Comparison of ENCODE assay signal across 1 cellular context in the genomic region with DNA sequence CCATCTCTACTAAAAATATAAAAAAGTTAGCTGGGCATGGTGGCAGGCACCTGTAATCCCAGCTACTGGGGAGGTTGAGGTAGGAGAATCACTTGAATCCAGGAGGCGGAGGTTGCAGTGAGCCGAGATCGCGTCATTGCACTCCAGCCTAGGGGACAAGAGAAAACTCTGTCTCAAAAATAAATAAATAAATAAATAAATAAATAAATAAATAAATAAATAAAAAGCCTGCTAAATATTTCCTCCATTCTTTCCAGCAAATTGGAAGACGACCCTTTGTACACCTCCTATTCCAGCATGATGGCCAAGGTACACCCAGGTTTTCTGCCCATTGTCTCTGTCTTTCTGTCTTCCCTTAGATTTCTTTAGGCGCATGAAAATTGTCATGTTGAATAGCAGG.
TF ChIP-seq lines count a peak whose summit lies in the region.
"Not testable (repeated sequence)": the region's sequence is repeated elsewhere in the genome, so short reads cannot be mapped to it uniquely, and the experiment has no call there.

No MANE protein-coding gene starts in this region.

- POLR2A ChIA-PET in HEK293 (lab: Yijun Ruan, JAX) = not testable (repeated sequence)

- H3K4me1 ChIP-seq in HEK293 (ENCODE audit: control insufficient read depth, insufficient read depth, low read length) = not testable (repeated sequence)

- not testable (repeated sequence) for H3K9me3 ChIP-seq in HEK293 (ENCODE audit: control insufficient read depth, insufficient read depth, low read depth, low read length)

- not testable (repeated sequence) for H3K27ac ChIP-seq in HEK293 (ENCODE audit: extremely low read depth, low read depth, low read length)

- CTCF ChIA-PET in HEK293 (lab: Yijun Ruan, JAX) = not testable (repeated sequence)

- not testable (repeated sequence) for TF ChIP-seq CTCF in HEK293 (tag by site-specific recombination; IDR thresholded peaks at IDR 0.05)

- not testable (repeated sequence) for H3K4me3 ChIP-seq in HEK293 (ENCODE audit: low read depth, low read length)

- not testable (repeated sequence) for H3K36me3 ChIP-seq in HEK293 (ENCODE audit: control insufficient read depth in 2 of 2, insufficient read depth in 1 of 2, low read length in 2 of 2)

TF ChIP-seq in HEK293, 187 proteins besides CTCF, POLR2A, EP300 and RAD21:
- 0 out of 2 replicates have a peak, but pooled peaks have one; percentile 27 for TF ChIP-seq ZXDB (tag by site-specific recombination; IDR thresholded peaks at IDR 0.05)
- peak; percentile 86; the same call in 1 of the 2 replicates for TF ChIP-seq ZNF394 (tag by site-specific recombination; IDR thresholded peaks at IDR 0.05; ENCODE audit: borderline replicate concordance)
- TF ChIP-seq ZNF623 (tag by site-specific recombination; IDR thresholded peaks at IDR 0.05) = peak; percentile 57
- peak; percentile 65 for TF ChIP-seq ZNF426 (tag by site-specific recombination; IDR thresholded peaks at IDR 0.05)
- peak; percentile 53; the same call in 1 of the 2 replicates for TF ChIP-seq ZBTB8A (tag by site-specific recombination; IDR thresholded peaks at IDR 0.05)
- TF ChIP-seq ZNF529 (tag by site-specific recombination; IDR thresholded peaks at IDR 0.05; ENCODE audit: insufficient replicate concordance) = peak; percentile 11
- TF ChIP-seq, protein P1, sequence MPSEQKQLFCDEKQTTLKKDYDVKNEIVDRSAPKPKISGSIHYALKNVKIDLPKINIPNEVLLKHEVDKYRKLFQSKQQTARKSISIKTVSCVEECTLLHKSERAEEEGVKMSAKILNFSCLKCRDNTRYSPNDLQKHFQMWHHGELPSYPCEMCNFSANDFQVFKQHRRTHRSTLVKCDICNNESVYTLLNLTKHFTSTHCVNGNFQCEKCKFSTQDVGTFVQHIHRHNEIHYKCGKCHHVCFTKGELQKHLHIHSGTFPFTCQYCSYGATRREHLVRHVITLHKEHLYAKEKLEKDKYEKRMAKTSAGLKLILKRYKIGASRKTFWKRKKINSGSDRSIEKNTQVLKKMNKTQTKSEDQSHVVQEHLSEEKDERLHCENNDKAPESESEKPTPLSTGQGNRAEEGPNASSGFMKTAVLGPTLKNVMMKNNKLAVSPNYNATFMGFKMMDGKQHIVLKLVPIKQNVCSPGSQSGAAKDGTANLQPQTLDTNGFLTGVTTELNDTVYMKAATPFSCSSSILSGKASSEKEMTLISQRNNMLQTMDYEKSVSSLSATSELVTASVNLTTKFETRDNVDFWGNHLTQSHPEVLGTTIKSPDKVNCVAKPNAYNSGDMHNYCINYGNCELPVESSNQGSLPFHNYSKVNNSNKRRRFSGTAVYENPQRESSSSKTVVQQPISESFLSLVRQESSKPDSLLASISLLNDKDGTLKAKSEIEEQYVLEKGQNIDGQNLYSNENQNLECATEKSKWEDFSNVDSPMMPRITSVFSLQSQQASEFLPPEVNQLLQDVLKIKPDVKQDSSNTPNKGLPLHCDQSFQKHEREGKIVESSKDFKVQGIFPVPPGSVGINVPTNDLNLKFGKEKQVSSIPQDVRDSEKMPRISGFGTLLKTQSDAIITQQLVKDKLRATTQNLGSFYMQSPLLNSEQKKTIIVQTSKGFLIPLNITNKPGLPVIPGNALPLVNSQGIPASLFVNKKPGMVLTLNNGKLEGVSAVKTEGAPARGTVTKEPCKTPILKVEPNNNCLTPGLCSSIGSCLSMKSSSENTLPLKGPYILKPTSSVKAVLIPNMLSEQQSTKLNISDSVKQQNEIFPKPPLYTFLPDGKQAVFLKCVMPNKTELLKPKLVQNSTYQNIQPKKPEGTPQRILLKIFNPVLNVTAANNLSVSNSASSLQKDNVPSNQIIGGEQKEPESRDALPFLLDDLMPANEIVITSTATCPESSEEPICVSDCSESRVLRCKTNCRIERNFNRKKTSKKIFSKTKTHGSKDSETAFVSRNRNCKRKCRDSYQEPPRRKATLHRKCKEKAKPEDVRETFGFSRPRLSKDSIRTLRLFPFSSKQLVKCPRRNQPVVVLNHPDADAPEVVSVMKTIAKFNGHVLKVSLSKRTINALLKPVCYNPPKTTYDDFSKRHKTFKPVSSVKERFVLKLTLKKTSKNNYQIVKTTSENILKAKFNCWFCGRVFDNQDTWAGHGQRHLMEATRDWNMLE (tag by site-specific recombination; conservative IDR thresholded peaks at IDR 0.05; ENCODE audit: low read depth) = peak; percentile 74
- peak; percentile 9; the same call in 1 of the 2 replicates for TF ChIP-seq ZNF654 (tag by site-specific recombination; IDR thresholded peaks at IDR 0.05; ENCODE audit: low read depth)
- TF ChIP-seq, protein P2, sequence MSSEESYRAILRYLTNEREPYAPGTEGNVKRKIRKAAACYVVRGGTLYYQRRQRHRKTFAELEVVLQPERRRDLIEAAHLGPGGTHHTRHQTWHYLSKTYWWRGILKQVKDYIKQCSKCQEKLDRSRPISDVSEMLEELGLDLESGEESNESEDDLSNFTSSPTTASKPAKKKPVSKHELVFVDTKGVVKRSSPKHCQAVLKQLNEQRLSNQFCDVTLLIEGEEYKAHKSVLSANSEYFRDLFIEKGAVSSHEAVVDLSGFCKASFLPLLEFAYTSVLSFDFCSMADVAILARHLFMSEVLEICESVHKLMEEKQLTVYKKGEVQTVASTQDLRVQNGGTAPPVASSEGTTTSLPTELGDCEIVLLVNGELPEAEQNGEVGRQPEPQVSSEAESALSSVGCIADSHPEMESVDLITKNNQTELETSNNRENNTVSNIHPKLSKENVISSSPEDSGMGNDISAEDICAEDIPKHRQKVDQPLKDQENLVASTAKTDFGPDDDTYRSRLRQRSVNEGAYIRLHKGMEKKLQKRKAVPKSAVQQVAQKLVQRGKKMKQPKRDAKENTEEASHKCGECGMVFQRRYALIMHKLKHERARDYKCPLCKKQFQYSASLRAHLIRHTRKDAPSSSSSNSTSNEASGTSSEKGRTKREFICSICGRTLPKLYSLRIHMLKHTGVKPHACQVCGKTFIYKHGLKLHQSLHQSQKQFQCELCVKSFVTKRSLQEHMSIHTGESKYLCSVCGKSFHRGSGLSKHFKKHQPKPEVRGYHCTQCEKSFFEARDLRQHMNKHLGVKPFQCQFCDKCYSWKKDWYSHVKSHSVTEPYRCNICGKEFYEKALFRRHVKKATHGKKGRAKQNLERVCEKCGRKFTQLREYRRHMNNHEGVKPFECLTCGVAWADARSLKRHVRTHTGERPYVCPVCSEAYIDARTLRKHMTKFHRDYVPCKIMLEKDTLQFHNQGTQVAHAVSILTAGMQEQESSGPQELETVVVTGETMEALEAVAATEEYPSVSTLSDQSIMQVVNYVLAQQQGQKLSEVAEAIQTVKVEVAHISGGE (tag by site-specific recombination; conservative IDR thresholded peaks at IDR 0.05; ENCODE audit: low read depth) = peak; percentile 62; the same call in 1 of the 2 replicates
- TF ChIP-seq ZNF555 (tag by site-specific recombination; conservative IDR thresholded peaks at IDR 0.05) = peak; percentile 63
- 0 out of 2 replicates have a peak, but pooled peaks have one; percentile 23 for TF ChIP-seq ZNF560 (tag by site-specific recombination; IDR thresholded peaks at IDR 0.05; ENCODE audit: borderline replicate concordance)
